9 cellular contexts compared by ENCODE assay signal in the genomic region with DNA sequence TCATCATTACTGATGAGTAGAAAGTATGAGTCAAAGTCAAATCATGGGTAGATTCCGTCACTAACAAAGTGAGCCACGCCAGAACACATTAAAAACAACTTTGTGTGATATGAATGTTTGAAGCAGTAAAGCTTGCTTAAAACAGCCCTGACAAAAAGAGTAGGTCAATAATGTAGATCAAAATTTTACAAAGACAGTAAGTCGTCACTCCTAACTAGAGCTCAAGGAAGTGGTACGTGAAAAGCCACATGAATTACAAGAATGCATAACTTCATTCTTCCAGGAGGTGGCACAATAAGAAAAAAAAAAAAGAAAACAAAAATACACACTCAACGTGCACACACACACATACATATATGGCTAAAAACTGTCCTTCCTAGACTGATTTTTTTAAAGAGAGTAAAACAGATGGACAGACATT.
A peak's percentile ranks its signal among the peaks of the same experiment; 100 is the strongest.
DNase-seq lines count a peak whose midpoint lies in the region; ATAC-seq, FAIRE-seq and TF ChIP-seq lines count a peak whose summit lies in the region.
"Had no signal": no experiment of that assay in that cellular context is flagged by ENCODE, and none has a peak within 500 bp of the region (broad histone marks: within the 10 kb centered on the region; RNA-seq: fewer than 3 reads in every experiment).

No MANE protein-coding gene starts in this region.

- no peaks in the 10 kb centered on the region for H3K27me3 ChIP-seq in lung (ENCODE audit: control insufficient read depth, insufficient read depth)
- H3K27me3 ChIP-seq: SJCRH30 had no signal

- H3K9me3 ChIP-seq in lung (ENCODE audit: control insufficient read depth in 2 of 2, insufficient read depth in 1 of 2, low read length in 1 of 2): no peaks in the 10 kb centered on the region
- H3K9me3 ChIP-seq: SJCRH30 had no signal

- WGBS in lung, 2 donors: 41 to 42% methylated on average over 5 of the region's 5 CpGs

- H3K27ac ChIP-seq in lung (ENCODE audit: low read depth in 1 of 2, low read length in 1 of 2): no peak overlapping the region
- H3K27ac ChIP-seq: SJCRH30 had no signal

- H3K4me1 ChIP-seq in lung (ENCODE audit: control insufficient read depth in 2 of 2, insufficient read depth in 2 of 2, low read length in 2 of 2): no peaks in the 10 kb centered on the region
- H3K4me1 ChIP-seq: SJCRH30 had no signal

- DNase-seq in AG10803 (ENCODE audit: low read depth) (peak; percentile 84), GM12891 (ENCODE audit: insufficient read length, low spot score) (no peak), NAMALWA (ENCODE audit: low spot score) (peak; percentile 68), amniotic stem cell (lab: John Stamatoyannopoulos, UW) (peak; percentile 28), lung (ENCODE audit: low spot score) (no peak), mesenteric fat pad (ENCODE audit: low spot score) (no peak), frontal cortex (ENCODE audit: low spot score in 2 of 2) (no peak)

- peak; percentile 62 for FAIRE-seq in GM12891 (lab: Jason Lieb, UNC)
- no peak for FAIRE-seq in frontal cortex (lab: Jason Lieb, UNC)

- H3K4me3 ChIP-seq in AG10803 (ENCODE audit: low read length) (no peak overlapping the region), lung (no peak overlapping the region)
- H3K4me3 ChIP-seq: SJCRH30 had no signal

- TF ChIP-seq POLR2A in GM12891 (IDR thresholded peaks at IDR 0.05; ENCODE audit: low read depth, low read length): no peak

- ATAC-seq in HG02678 (IDR thresholded peaks at IDR 0.05; ENCODE audit: unreplicated experiment) (peak; percentile 73), lung (ENCODE audit: insufficient read depth, low FRiP score) (no peak)

- peaks cover 0 to 4% of the 10 kb centered on the region in 2 donors for H3K36me3 ChIP-seq in lung (ENCODE audit: control insufficient read depth in 2 of 2, insufficient read depth in 2 of 2, low read length in 2 of 2)

- peak; percentile 26 for TF ChIP-seq CTCF in AG10803 (conservative IDR thresholded peaks at IDR 0.05; ENCODE audit: low read length)
- peak; percentile 1 for TF ChIP-seq CTCF in lung (IDR thresholded peaks at IDR 0.05; ENCODE audit: control extremely low read depth, extremely low read depth)

TF ChIP-seq in GM12891, 5 proteins besides CTCF, POLR2A, EP300 and RAD21:
- no peak for TF ChIP-seq PAX5 (IDR thresholded peaks at IDR 0.05; ENCODE audit: insufficient read depth, low read length, severe bottlenecking)
- no peak for TF ChIP-seq POLR2AphosphoS5 (IDR thresholded peaks at IDR 0.05; ENCODE audit: low read depth, low read length)
- TF ChIP-seq POU2F2 (IDR thresholded peaks at IDR 0.05; ENCODE audit: low read depth, low read length): no peak
- no peak for TF ChIP-seq TAF1 (IDR thresholded peaks at IDR 0.05; ENCODE audit: low read depth, low read length)
- TF ChIP-seq SPI1 (IDR thresholded peaks at IDR 0.05; ENCODE audit: low read depth, low read length): no peak
TF ChIP-seq in GM12891: peak in this region for 0.

Comparison
In these comparisons a context has a peak if more than half of its experiments do, and no peak if none do; other contexts are left out.
1. DNase-seq: peak in AG10803 (single experiment), NAMALWA (single experiment) and amniotic stem cell (single experiment); none in GM12891 (single experiment), lung (single experiment), mesenteric fat pad (single experiment) and frontal cortex (0 of 2).